8 cellular contexts compared by ENCODE assay signal in the genomic region with DNA sequence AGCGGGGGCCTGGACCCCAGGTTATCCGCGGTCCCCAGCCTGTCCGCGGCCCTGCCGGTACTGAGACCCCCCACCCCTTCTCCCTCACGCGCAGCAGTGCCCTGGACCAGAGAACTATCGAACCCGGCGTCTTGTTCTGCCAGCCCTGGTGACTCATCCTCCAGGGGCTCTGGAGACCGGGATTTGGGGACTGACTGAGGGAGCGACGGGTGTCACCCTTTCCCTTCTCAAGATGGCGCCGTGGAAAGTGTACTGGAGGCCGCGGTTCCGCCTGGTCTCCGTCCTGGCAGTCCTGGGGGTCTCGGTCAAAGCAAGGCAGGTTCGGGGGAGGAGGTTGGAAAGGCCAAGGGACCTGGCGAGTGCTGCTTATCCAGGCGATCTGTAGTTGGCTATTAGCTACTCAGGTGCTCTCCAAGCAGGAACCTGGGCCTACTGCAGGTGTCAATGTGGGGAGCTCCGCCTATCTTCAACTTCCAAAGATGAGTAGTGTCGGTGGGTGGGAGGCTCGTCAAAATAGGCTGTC.
DNase-seq lines count a peak whose midpoint lies in the region; ATAC-seq and TF ChIP-seq lines count a peak whose summit lies in the region.

No MANE protein-coding gene starts in this region.

- no peaks in the 10 kb centered on the region for H4K20me1 ChIP-seq in KMS-11 (ENCODE audit: insufficient read depth)

- peak overlapping the region; percentile 76 for H3K9ac ChIP-seq in KMS-11

- no peaks in the 10 kb centered on the region for H3K27me3 ChIP-seq in KMS-11 (ENCODE audit: insufficient read depth, low read depth)

- peak overlapping the region; percentile 36 for H3K4me3 ChIP-seq in KMS-11 (IDR thresholded peaks at IDR 0.05; ENCODE audit: insufficient read depth, low read depth, low read length)
- peak overlapping the region; percentile 99 for H3K4me3 ChIP-seq in astrocyte of the spinal cord (ENCODE audit: low read depth, low read length)
- H3K4me3 ChIP-seq in iPS-11a (ENCODE audit: low read depth, low read length), result peak overlapping the region; percentile 77
- peak overlapping the region; percentile 75 for H3K4me3 ChIP-seq in skeletal muscle cell (ENCODE audit: low read depth, low read length)

- peaks cover 39% of the 10 kb centered on the region for H3K79me2 ChIP-seq in KMS-11 (ENCODE audit: insufficient read depth, low read depth)

- DNase-seq in COLO668 (lab: John Stamatoyannopoulos, UW; ENCODE audit: unreplicated experiment) (peak; percentile 43), T-helper 2 cell (peak; percentile 11 to 71 (median 39)), astrocyte of the spinal cord (ENCODE audit: low read depth, low spot score) (peak; percentile 48), skeletal muscle cell (ENCODE audit: low read depth) (no peak), SKM-1 (lab: John Stamatoyannopoulos, UW; ENCODE audit: unreplicated experiment) (no peak)

- peak overlapping the region; percentile 91; the same call in 1 of the 2 replicates for H2AFZ ChIP-seq in KMS-11 (ENCODE audit: low read depth)

- TF ChIP-seq CTCF in KMS-11 (conservative IDR thresholded peaks at IDR 0.05; ENCODE audit: low read depth, low read length) (no peak), astrocyte of the spinal cord (IDR thresholded peaks at IDR 0.05; ENCODE audit: low read depth, low read length) (no peak)

- no peaks in the 10 kb centered on the region for H3K36me3 ChIP-seq in KMS-11 (ENCODE audit: insufficient read depth)

- peak overlapping the region; percentile 70 for H3K27ac ChIP-seq in KMS-11

- H3K4me1 ChIP-seq in KMS-11 (ENCODE audit: low read depth, poor library complexity, severe bottlenecking), result peaks cover 12% of the 10 kb centered on the region

- peak; percentile 18 for ATAC-seq in GM21576 (IDR thresholded peaks at IDR 0.05; ENCODE audit: unreplicated experiment)

- in situ Hi-C loops in astrocyte of the spinal cord (cut with HindIII; ENCODE audit: low sequenced_read_pairs), result no loop called here

- peak overlapping the region; percentile 83 for H3K4me2 ChIP-seq in KMS-11

Comparison
In these comparisons a context has a peak if more than half of its experiments do, and no peak if none do; other contexts are left out.
1. DNase-seq: peak in COLO668 (single experiment), T-helper 2 cell (5 of 5) and astrocyte of the spinal cord (single experiment); none in skeletal muscle cell (single experiment) and SKM-1 (single experiment).
2. H3K4me3 ChIP-seq: peak in every context shown above with its lines; median percentile 99 in astrocyte of the spinal cord; 77 in iPS-11a; 75 in skeletal muscle cell; 36 in KMS-11.